9 cellular contexts compared by ENCODE assay signal in the genomic region with DNA sequence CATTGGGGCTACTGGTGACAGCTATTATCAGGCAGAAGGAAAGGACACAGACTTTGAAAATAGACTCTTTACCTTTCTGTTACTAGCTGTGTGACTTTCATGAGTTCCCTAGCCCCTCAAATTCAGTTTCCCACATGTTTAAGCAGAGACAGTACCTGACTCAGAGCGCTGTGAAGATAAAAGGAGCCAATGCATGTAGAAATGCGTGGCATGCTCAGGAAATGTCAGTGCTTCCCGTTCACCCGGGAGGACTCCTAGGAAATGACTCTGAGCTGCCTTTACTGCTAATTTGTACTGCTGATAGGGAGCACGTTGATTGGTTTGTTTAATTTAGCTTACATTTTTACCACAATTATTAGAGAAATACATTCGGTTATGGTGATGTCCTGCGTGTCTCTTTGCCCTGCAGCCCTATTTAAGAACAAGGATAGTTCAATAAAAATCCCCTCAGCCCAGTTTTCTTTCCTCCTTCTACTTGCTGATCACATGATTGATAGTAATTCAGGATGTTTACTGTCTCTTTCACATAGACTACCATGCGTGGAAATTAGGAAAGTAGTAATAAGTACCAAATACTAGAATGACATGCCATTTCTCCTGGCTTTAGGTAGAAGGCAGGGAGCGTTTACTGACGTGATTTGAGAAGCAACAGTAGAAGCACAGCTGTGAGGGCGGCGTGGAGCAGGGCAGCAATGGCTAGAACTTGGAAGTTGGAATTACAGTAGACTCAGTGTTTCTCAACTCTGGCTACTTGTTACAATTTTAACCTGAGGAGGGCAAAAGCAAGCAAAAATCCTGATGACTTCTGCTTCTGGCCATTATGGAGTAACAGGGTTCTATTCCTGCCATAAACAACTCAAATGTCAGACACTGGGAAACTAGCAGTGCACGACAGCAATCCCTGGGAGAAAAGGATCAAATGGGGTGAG. TPM values are rescaled to one million over a fixed set of nuclear protein-coding genes. Genes with fewer than 3 reads are reported as not detected.
DNase-seq lines count a peak whose midpoint lies in the region; ATAC-seq and TF ChIP-seq lines count a peak whose summit lies in the region.
"Had no signal": no experiment of that assay in that cellular context is flagged by ENCODE, and none has a peak within 500 bp of the region (broad histone marks: within the 10 kb centered on the region; RNA-seq: fewer than 3 reads in every experiment).

No MANE protein-coding gene starts in this region.

- H3K27ac ChIP-seq in GM23338 (ENCODE audit: low read depth): no peak overlapping the region
- no peak overlapping the region for H3K27ac ChIP-seq in rectal smooth muscle tissue (ENCODE audit: low read depth, low read length)
- no peak overlapping the region for H3K27ac ChIP-seq in A673 (ENCODE audit: low read depth, low read length, poor library complexity, severe bottlenecking)

- BruUV-seq in A673 (replicated peaks; lab: Mats Ljungman, UMichigan): no TSS peak

- peak overlapping the region; percentile 38 for H3K9ac ChIP-seq in rectal smooth muscle tissue (ENCODE audit: low read length)

- TF ChIP-seq CTCF in GM23338 (conservative IDR thresholded peaks at IDR 0.05; ENCODE audit: low read depth in 2 of 2) (no peak), endothelial cell (IDR thresholded peaks at IDR 0.05; ENCODE audit: unreplicated experiment) (no peak), A673 (conservative IDR thresholded peaks at IDR 0.05; ENCODE audit: low read depth, low read length) (no peak)

- H3K4me3 ChIP-seq in GM23338 (no peak overlapping the region), rectal smooth muscle tissue (ENCODE audit: low read length) (peak overlapping the region; percentile 41), A673 (ENCODE audit: low read depth, low read length, poor library complexity, severe bottlenecking) (no peak overlapping the region)

- H3K9me2 ChIP-seq in GM23338 (ENCODE audit: insufficient read depth): no peaks in the 10 kb centered on the region

- H3K27me3 ChIP-seq in GM23338 (ENCODE audit: insufficient read depth): no peaks in the 10 kb centered on the region
- no peaks in the 10 kb centered on the region for H3K27me3 ChIP-seq in rectal smooth muscle tissue (ENCODE audit: control insufficient read depth, insufficient read depth, low read length)
- no peaks in the 10 kb centered on the region for H3K27me3 ChIP-seq in A673 (replicated peaks; ENCODE audit: insufficient read depth, low read depth, low read length, poor library complexity)

- no peak overlapping the region for H2AFZ ChIP-seq in GM23338

- intact Hi-C loops in A673 (cut with micrococcal nuclease; ENCODE audit: unreplicated experiment): no loop called here

- H3K27ac Mint-ChIP-seq in GM23338 (0 out of 2 replicates have a peak overlapping the region, but pooled peaks have one; percentile 16), T-cell (peak overlapping the region; percentile 53 to 96), endothelial cell (ENCODE audit: unreplicated experiment) (peak overlapping the region; percentile 49)
- H3K27ac Mint-ChIP-seq: activated B cell treated with CpG ODN at 0.5 μM for 24 hours had no signal

- no peaks in the 10 kb centered on the region for H4K20me1 ChIP-seq in GM23338 (replicated peaks; ENCODE audit: insufficient read depth)

- H3K27me3 Mint-ChIP-seq in GM23338 (ENCODE audit: insufficient read depth, low read depth, poor library complexity): no peaks in the 10 kb centered on the region
- no peaks in the 10 kb centered on the region for H3K27me3 Mint-ChIP-seq in T-cell
- peaks cover 2% of the 10 kb centered on the region for H3K27me3 Mint-ChIP-seq in endothelial cell (ENCODE audit: unreplicated experiment)

- CTCF ChIA-PET in T-cell (lab: Charles Lee) (interaction anchor here (0.7 to 2.5 kb wide), 14 partner anchors 12 to 1711 kb away, joined by 3 to 43 read pairs (median 6); partner anchors contain the start of genes PDIK1L (in 1 of the 2) and ZNF593 (in 1 of the 2)), A673 (lab: Charles Lee) (no interaction called here)

- H3K4me1 Mint-ChIP-seq in GM23338 (peaks cover 10% of the 10 kb centered on the region; the same call in 2 of the 3 replicates), T-cell (peaks cover 46 to 55% (median 54%) of the 10 kb centered on the region in 3 donors), endothelial cell (ENCODE audit: unreplicated experiment) (peaks cover 11% of the 10 kb centered on the region)

- no peaks in the 10 kb centered on the region for H3F3A ChIP-seq in GM23338 (replicated peaks; ENCODE audit: low read depth)

- no peaks in the 10 kb centered on the region for H3K9me3 ChIP-seq in A673 (ENCODE audit: low read depth, low read length, poor library complexity, severe bottlenecking)

- H3K9me3 Mint-ChIP-seq in GM23338: no peaks in the 10 kb centered on the region
- H3K9me3 Mint-ChIP-seq in T-cell: no peaks in the 10 kb centered on the region
- H3K9me3 Mint-ChIP-seq in endothelial cell (ENCODE audit: unreplicated experiment): no peaks in the 10 kb centered on the region
- H3K9me3 Mint-ChIP-seq: activated B cell treated with CpG ODN at 0.5 μM for 24 hours had no signal

- H3K4me2 ChIP-seq in GM23338: no peak overlapping the region

- POLR2A ChIA-PET in T-cell (lab: Charles Lee): interaction anchor here (0.5 to 1.9 kb wide), 4 partner anchors 11 to 177 kb away, joined by 5 to 17 read pairs (median 9); partner anchors contain the start of gene PDIK1L (in 1 of the 2)
- POLR2A ChIA-PET in A673 (lab: Charles Lee; ENCODE audit: low non-redundant PET): no interaction called here

- H3K79me2 ChIP-seq in GM23338 (replicated peaks; ENCODE audit: insufficient read depth): no peaks in the 10 kb centered on the region

- H3K4me3 Mint-ChIP-seq in GM23338 (no peak overlapping the region), T-cell (peak overlapping the region; percentile 72 to 84 (median 81)), endothelial cell (ENCODE audit: unreplicated experiment) (no peak overlapping the region)
- H3K4me3 Mint-ChIP-seq: activated B cell treated with CpG ODN at 0.5 μM for 24 hours had no signal

- H3K36me3 Mint-ChIP-seq in GM23338 (ENCODE audit: low read depth) (no peaks in the 10 kb centered on the region), T-cell (no peaks in the 10 kb centered on the region), endothelial cell (ENCODE audit: low read depth, unreplicated experiment) (no peaks in the 10 kb centered on the region)

- ATAC-seq in GM23338 (peak; percentile 39), T-cell (replicated peaks in 1 of 4) (no peak)

- no peaks in the 10 kb centered on the region for H3K4me1 ChIP-seq in GM23338 (ENCODE audit: insufficient read depth)
- H3K4me1 ChIP-seq in rectal smooth muscle tissue (ENCODE audit: control insufficient read depth, insufficient read depth, low read length): no peaks in the 10 kb centered on the region
- H3K4me1 ChIP-seq in A673 (ENCODE audit: insufficient read depth, low read length, poor library complexity, severe bottlenecking): peaks cover 8% of the 10 kb centered on the region

- no peaks in the 10 kb centered on the region for H3K36me3 ChIP-seq in GM23338 (ENCODE audit: insufficient read depth)
- no peaks in the 10 kb centered on the region for H3K36me3 ChIP-seq in rectal smooth muscle tissue (ENCODE audit: control insufficient read depth, insufficient read depth, low read length)
- H3K36me3 ChIP-seq in A673 (ENCODE audit: insufficient read depth, low read length, poor library complexity, severe bottlenecking): peaks cover 14% of the 10 kb centered on the region

- DNase-seq in GM23338 (ENCODE audit: low spot score): no peak
- no peak for DNase-seq in T-cell
- DNase-seq in endothelial cell (ENCODE audit: low spot score): no peak
- DNase-seq in A673 (ENCODE audit: low spot score): no peak
- DNase-seq in cerebellar cortex (ENCODE audit: low spot score): no peak
- no peak for DNase-seq in HPDE6-E6E7 (ENCODE audit: extremely low spot score)
- no peak for DNase-seq in dedifferentiated amniotic fluid mesenchymal stem cell (ENCODE audit: extremely low spot score)
- DNase-seq: activated B cell treated with CpG ODN at 0.5 μM for 24 hours had no signal

TF ChIP-seq in GM23338, 12 proteins besides CTCF, POLR2A, EP300 and RAD21 (continues in another document):
- TF ChIP-seq ZNF114 (CRISPR knock-in tag; IDR thresholded peaks at IDR 0.05) (no peak), JUNB (IDR thresholded peaks at IDR 0.05; ENCODE audit: unreplicated experiment) (no peak)

RNA-seq across cellular contexts. Expression of gene PDIK1L, which starts 15.9 kb away (rescaled TPM):
- 3.0 and 4.3 TPM in 2 replicates for total RNA-seq in GM23338 (2014; rRNA removed; shearing (Covaris generic))
- polyA plus RNA-seq in GM23338 (2016; fragmentation: Nextera tagmentation; extraction: Ambion mirVana): 1.2 and 1.6 TPM in 2 replicates
- total RNA-seq in T-cell (10 to 100 TPM in 3 of 5 donors, 1 to 10 TPM in 2; 8.8 to 23.6 (median 19.1) TPM), endothelial cell (ENCODE audit: unreplicated experiment) (6.8 TPM), A673 (2021) (12.9 and 13.4 TPM in 2 replicates)

RNA-seq across cellular contexts. Expression of gene FAM110D, which starts 31.4 kb away (rescaled TPM):
- 0.08 and 0.24 TPM in 2 replicates for total RNA-seq in GM23338 (2014; rRNA removed; shearing (Covaris generic))
- 0.39 and 0.45 TPM in 2 replicates for polyA plus RNA-seq in GM23338 (2016; fragmentation: Nextera tagmentation; extraction: Ambion mirVana)
- under 1 TPM in 1 of 5 donors, not detected in 4; 0.09 TPM for total RNA-seq in T-cell
- 13.5 TPM for total RNA-seq in endothelial cell (ENCODE audit: unreplicated experiment)
- 0.64 and 0.85 TPM in 2 replicates for total RNA-seq in A673 (2021)
- total RNA-seq: activated B cell treated with CpG ODN at 0.5 μM for 24 hours had no signal

RNA-seq across cellular contexts. Expression of gene C1orf232, which starts 41.3 kb away (rescaled TPM):
- total RNA-seq in GM23338 (2014; rRNA removed; shearing (Covaris generic)): not detected in 2 replicates
- polyA plus RNA-seq in GM23338 (2016; fragmentation: Nextera tagmentation; extraction: Ambion mirVana): not detected in 2 replicates
- not detected for total RNA-seq in T-cell
- total RNA-seq in endothelial cell (ENCODE audit: unreplicated experiment): not detected
- not detected in 2 replicates for total RNA-seq in A673 (2021)
- total RNA-seq: activated B cell treated with CpG ODN at 0.5 μM for 24 hours had no signal

RNA-seq across cellular contexts. Expression of gene ZNF593, which starts 42.2 kb away (rescaled TPM):
- 26.2 and 32.6 TPM in 2 replicates for total RNA-seq in GM23338 (2014; rRNA removed; shearing (Covaris generic))
- 108 and 115 TPM in 2 replicates for polyA plus RNA-seq in GM23338 (2016; fragmentation: Nextera tagmentation; extraction: Ambion mirVana)
- total RNA-seq in T-cell (10 to 100 TPM in 3 of 5 donors, 1 to 10 TPM in 2; 8.5 to 17.7 (median 17.1) TPM), endothelial cell (ENCODE audit: unreplicated experiment) (17.9 TPM), A673 (2021) (61.9 and 62.3 TPM in 2 replicates)

RNA-seq across cellular contexts. Expression of gene ZNF593OS, which starts 44.1 kb away (rescaled TPM):
- not detected in 2 replicates for total RNA-seq in GM23338 (2014; rRNA removed; shearing (Covaris generic))
- polyA plus RNA-seq in GM23338 (2016; fragmentation: Nextera tagmentation; extraction: Ambion mirVana): 0.68 and 1.1 TPM in 2 replicates
- total RNA-seq in T-cell (not detected), endothelial cell (ENCODE audit: unreplicated experiment) (not detected), A673 (2021) (not detected in 2 replicates)
- total RNA-seq: activated B cell treated with CpG ODN at 0.5 μM for 24 hours had no signal

Comparison
In these comparisons a context has a peak if more than half of its experiments do, and no peak if none do; other contexts are left out.
1. H3K27ac Mint-ChIP-seq: peak in every context shown above with its lines; median percentile 74 in T-cell; 49 in endothelial cell; 16 in GM23338.
2. H3K4me3 Mint-ChIP-seq: peak in T-cell (3 of 3); none in GM23338 (single experiment) and endothelial cell (single experiment).